In genomic region chr5:143008809-143009521, GRCh38 we compare ENCODE assay signal across 8 cellular contexts.
DNase-seq lines count a peak whose midpoint lies in the region; ATAC-seq and TF ChIP-seq lines count a peak whose summit lies in the region.

No MANE protein-coding gene starts in this region.

- H3K4me3 ChIP-seq in left ventricle myocardium inferior = no peak overlapping the region

- H3K4me1 ChIP-seq in left ventricle myocardium inferior = peaks cover 76% of the 10 kb centered on the region

- H3K36me3 ChIP-seq in left ventricle myocardium inferior = no peaks in the 10 kb centered on the region

- DNase-seq in NCI-H510A treated with DMSO at 0.1 percent for 48 hours (lab: John Stamatoyannopoulos, UW) = peak; percentile 65
- peak; percentile 53 for DNase-seq in activated T-helper 1 cell treated with Interleukin-2 at 50 U/mL for 16 hours (ENCODE audit: low read depth)
- DNase-seq in left ventricle myocardium inferior = no peak
- DNase-seq in stimulated activated CD4-positive, alpha-beta T cell treated with anti-CD3 and anti-CD28 coated beads, TNF-alpha, amount 100 ng/mL, for 48 hours (ENCODE audit: low read depth in 3 of 3) = peak; percentile 63 to 74 (median 70)
- DNase-seq in NCI-H1417 (lab: John Stamatoyannopoulos, UW) = no peak
- DNase-seq in HuH-7 (ENCODE audit: low spot score) = no peak

- ATAC-seq in GM18519 (IDR thresholded peaks at IDR 0.05; ENCODE audit: low FRiP score, unreplicated experiment) (peak; percentile 62), HG02763 (IDR thresholded peaks at IDR 0.05; ENCODE audit: unreplicated experiment) (peak; percentile 73)

- no peaks in the 10 kb centered on the region for H3K27me3 ChIP-seq in left ventricle myocardium inferior (ENCODE audit: low read depth)

- intact Hi-C loops in left ventricle myocardium inferior (cut with micrococcal nuclease) = loop anchor here (5.0 kb wide), 1 partner anchor 388 kb away; no protein-coding TSS in a partner anchor

- H3K9me3 ChIP-seq in left ventricle myocardium inferior (replicated peaks) = no peaks in the 10 kb centered on the region

- no peak for TF ChIP-seq CTCF in left ventricle myocardium inferior (IDR thresholded peaks at IDR 0.05; ENCODE audit: borderline replicate concordance)

- H3K27ac ChIP-seq in left ventricle myocardium inferior (replicated peaks) = peak overlapping the region; percentile 5

Comparison
In these comparisons a context has a peak if more than half of its experiments do, and no peak if none do; other contexts are left out.
1. DNase-seq: peak in NCI-H510A treated with DMSO at 0.1 percent for 48 hours (single experiment), activated T-helper 1 cell treated with Interleukin-2 at 50 U/mL for 16 hours (single experiment) and stimulated activated CD4-positive, alpha-beta T cell treated with anti-CD3 and anti-CD28 coated beads, TNF-alpha, amount 100 ng/mL, for 48 hours (3 of 3); none in left ventricle myocardium inferior (single experiment), NCI-H1417 (0 of 3) and HuH-7 (single experiment).